ENCODE assay signal across 8 cellular contexts in the genomic region with DNA sequence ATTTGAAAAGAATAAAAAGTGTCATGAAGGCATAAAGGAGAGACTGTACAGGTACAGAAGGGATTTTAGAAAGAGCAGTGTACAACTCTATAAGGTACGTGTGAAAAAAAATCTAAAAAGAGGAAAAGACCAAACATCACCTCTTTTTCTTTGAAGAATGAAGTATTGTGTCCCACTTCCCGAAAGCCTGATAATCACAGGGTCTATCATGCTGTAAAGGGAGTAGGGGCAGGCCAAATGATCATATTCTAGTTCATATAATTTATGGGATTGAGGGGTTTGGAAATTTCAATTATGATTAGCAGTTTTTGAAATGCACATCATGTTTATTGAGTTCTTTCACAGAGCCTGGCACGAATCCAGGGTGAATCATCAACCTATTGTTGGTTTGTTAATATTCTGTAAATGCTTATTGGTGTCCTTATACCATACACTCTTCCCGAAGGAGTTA. TPM values are rescaled to one million over a fixed set of nuclear protein-coding genes. Genes with fewer than 3 reads are reported as not detected.
DNase-seq lines count a peak whose midpoint lies in the region; ATAC-seq and TF ChIP-seq lines count a peak whose summit lies in the region.

No MANE protein-coding gene starts in this region.

- H3K9me3 ChIP-seq in DND-41 (ENCODE audit: insufficient read depth, low read length, severe bottlenecking): no peaks in the 10 kb centered on the region

- ATAC-seq in DND-41 (ENCODE audit: insufficient read depth, low read depth): no peak

- peaks cover 37% of the 10 kb centered on the region for H3K4me1 ChIP-seq in DND-41 (ENCODE audit: insufficient read depth, low read length)

- H3K36me3 ChIP-seq in DND-41 (ENCODE audit: insufficient read depth, low read length): no peaks in the 10 kb centered on the region; the same call in 1 of the 2 replicates

- no peak for DNase-seq in DND-41
- peak; percentile 76 for DNase-seq in LHCN-M2 (ENCODE audit: low read depth)
- DNase-seq in activated CD8-positive, alpha-beta memory T cell treated with anti-CD3 and anti-CD28 coated beads for 24 hours: peak; percentile 13
- peak; percentile 83 to 93 for DNase-seq in foreskin fibroblast
- peak; percentile 54 for DNase-seq in pons (ENCODE audit: low spot score)
- no peak for DNase-seq in NCI-H2107 (lab: John Stamatoyannopoulos, UW)
- no peak for DNase-seq in NK-92 (lab: John Stamatoyannopoulos, UW; ENCODE audit: unreplicated experiment)
- no peak for DNase-seq in activated CD4-positive, CD25-positive, alpha-beta regulatory T cell treated with anti-CD3 and anti-CD28 coated beads, Interleukin-2, amount 50 U/mL, for 72 hours

- peak overlapping the region; percentile 69 for H3K4me2 ChIP-seq in DND-41 (ENCODE audit: insufficient read depth, low read length)

- TF ChIP-seq CTCF in DND-41 (IDR thresholded peaks at IDR 0.05; ENCODE audit: borderline replicate concordance, extremely low read depth, low read length, poor library complexity, severe bottlenecking): no peak
- no peak for TF ChIP-seq CTCF in foreskin fibroblast (IDR thresholded peaks at IDR 0.05; ENCODE audit: low read depth, low read length)

- peaks cover 40% of the 10 kb centered on the region for H3K79me2 ChIP-seq in DND-41 (ENCODE audit: insufficient read depth, low read length)

- H3K27me3 ChIP-seq in DND-41 (ENCODE audit: insufficient read depth, low read length, poor library complexity): no peaks in the 10 kb centered on the region

- H3K27ac ChIP-seq in DND-41 (ENCODE audit: low read length): peak overlapping the region; percentile 75

- peaks cover 13% of the 10 kb centered on the region; the same call in 1 of the 2 replicates for H4K20me1 ChIP-seq in DND-41 (ENCODE audit: insufficient read depth, low read length)

- H3K9ac ChIP-seq in DND-41 (ENCODE audit: low read depth, low read length): peak overlapping the region; percentile 94

- H3K4me3 ChIP-seq in DND-41 (ENCODE audit: low read depth in 1 of 2, low read length in 2 of 2): peak overlapping the region; percentile 70 to 91
- H3K4me3 ChIP-seq in foreskin fibroblast (ENCODE audit: low read depth in 1 of 2, low read length in 2 of 2): peak overlapping the region; percentile 51 to 67

- H2AFZ ChIP-seq in DND-41 (ENCODE audit: low read depth, low read length): peak overlapping the region; percentile 72

RNA-seq across cellular contexts. Expression of a gene that starts 0.9 kb away (rescaled TPM):
- total RNA-seq in LHCN-M2 (2014; rRNA removed): 5.6 and 9.8 TPM in 2 replicates
- 22.4 TPM for polyA plus RNA-seq in LHCN-M2 (2012)

Comparison
In these comparisons a context has a peak if more than half of its experiments do, and no peak if none do; other contexts are left out.
1. DNase-seq: peak in LHCN-M2 (single experiment), activated CD8-positive, alpha-beta memory T cell treated with anti-CD3 and anti-CD28 coated beads for 24 hours (single experiment), foreskin fibroblast (2 of 2) and pons (single experiment); none in DND-41 (single experiment), NCI-H2107 (single experiment), NK-92 (single experiment) and activated CD4-positive, CD25-positive, alpha-beta regulatory T cell treated with anti-CD3 and anti-CD28 coated beads, Interleukin-2, amount 50 U/mL, for 72 hours (single experiment).